1 cellular context compared by ENCODE assay signal in the genomic region with DNA sequence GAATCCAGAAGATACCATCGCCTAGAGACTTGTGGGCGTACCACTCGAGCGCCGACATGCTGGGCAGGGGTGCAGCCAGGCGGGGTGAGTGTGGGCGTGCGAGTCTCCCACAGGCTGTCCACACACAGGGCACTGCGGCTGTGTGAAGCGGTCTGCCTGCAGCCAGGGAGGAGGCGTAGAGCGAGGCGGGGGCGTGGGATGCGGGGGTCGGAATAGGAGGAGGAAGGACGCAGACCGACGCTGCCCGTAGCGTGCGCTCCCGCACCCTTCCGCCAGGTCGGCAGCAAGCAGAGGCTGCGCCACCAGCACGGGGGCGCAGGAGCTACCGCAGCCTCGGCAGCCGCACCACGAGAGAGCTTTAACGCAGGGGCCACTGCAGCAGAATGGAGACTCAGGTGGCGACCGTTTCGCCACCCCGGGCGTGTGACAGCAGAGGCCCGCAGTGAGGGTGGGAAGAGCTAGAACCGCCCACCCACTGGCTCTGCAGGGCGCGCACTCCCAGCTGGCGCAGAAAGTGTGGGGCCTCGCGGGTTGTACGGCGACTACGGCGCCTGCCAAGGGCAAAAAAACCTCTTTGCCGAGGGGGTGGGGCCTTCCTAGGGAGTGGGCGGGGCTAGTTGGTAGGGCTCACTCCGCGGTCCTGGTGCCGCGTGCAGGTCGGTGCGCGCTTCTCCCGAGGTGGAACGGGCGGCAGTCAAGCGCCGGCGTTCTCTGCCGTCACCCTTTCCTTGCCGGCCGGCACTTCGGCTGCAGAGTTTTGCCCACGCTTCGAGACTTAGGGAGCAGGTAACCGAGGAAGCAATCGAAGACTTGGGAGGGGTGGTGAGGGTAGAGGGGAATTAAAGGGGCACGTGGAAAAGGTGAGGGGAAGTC.
A peak's percentile ranks its signal among the peaks of the same experiment; 100 is the strongest.
TF ChIP-seq lines count a peak whose summit lies in the region.

A gene (minus strand): TSS at position 537 of the 873 bp plus-strand sequence. CDS start 479 bp downstream, at position 58.
A gene with protein sequence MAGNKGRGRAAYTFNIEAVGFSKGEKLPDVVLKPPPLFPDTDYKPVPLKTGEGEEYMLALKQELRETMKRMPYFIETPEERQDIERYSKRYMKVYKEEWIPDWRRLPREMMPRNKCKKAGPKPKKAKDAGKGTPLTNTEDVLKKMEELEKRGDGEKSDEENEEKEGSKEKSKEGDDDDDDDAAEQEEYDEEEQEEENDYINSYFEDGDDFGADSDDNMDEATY (plus strand): TSS at position 630 of the 873 bp plus-strand sequence. CDS start 10,704 bp downstream, outside the sequence.

TF ChIP-seq in HepG2, 621 proteins besides CTCF, POLR2A, EP300 and RAD21 (continued from another document and continues in another):
- TF ChIP-seq SRY (CRISPR knock-in tag; IDR thresholded peaks at IDR 0.05) (peak; percentile 20; the same call in 1 of the 2 replicates), ZNF776 (CRISPR knock-in tag; IDR thresholded peaks at IDR 0.05) (peak; percentile 95; the same call in 1 of the 2 replicates), ZSCAN12 (CRISPR knock-in tag; IDR thresholded peaks at IDR 0.05) (peak; percentile 9; the same call in 1 of the 2 replicates), NR2C2 (CRISPR knock-in tag; IDR thresholded peaks at IDR 0.05; ENCODE audit: borderline replicate concordance) (peak; percentile 51), KDM3A (CRISPR knock-in tag; IDR thresholded peaks at IDR 0.05; ENCODE audit: low read depth) (peak; percentile 91), ZNF441 (CRISPR knock-in tag; IDR thresholded peaks at IDR 0.05; ENCODE audit: borderline replicate concordance) (0 out of 2 replicates have a peak, but pooled peaks have one; percentile 2), MTA3 (CRISPR knock-in tag; IDR thresholded peaks at IDR 0.05) (no peak), STAG1 (CRISPR knock-in tag; IDR thresholded peaks at IDR 0.05) (no peak), MEIS1 (CRISPR knock-in tag; IDR thresholded peaks at IDR 0.05; ENCODE audit: borderline replicate concordance) (no peak), HDAC1 (CRISPR knock-in tag; IDR thresholded peaks at IDR 0.05) (peak; percentile 76), ZNF781 (CRISPR knock-in tag; IDR thresholded peaks at IDR 0.05; ENCODE audit: borderline replicate concordance, not compliant biosample characterization) (peak; percentile 70), NFE2 (CRISPR knock-in tag; IDR thresholded peaks at IDR 0.05) (no peak), JUNB (CRISPR knock-in tag; IDR thresholded peaks at IDR 0.05; ENCODE audit: borderline replicate concordance) (peak; percentile 15; the same call in 1 of the 2 replicates), TAF1 (CRISPR knock-in tag; IDR thresholded peaks at IDR 0.05) (peak; percentile 89), SALL1 (CRISPR knock-in tag; IDR thresholded peaks at IDR 0.05) (peak; percentile 83), GTF2F1 (IDR thresholded peaks at IDR 0.05; ENCODE audit: low read length) (no peak), ZNF747 (CRISPR knock-in tag; IDR thresholded peaks at IDR 0.05; ENCODE audit: borderline replicate concordance) (peak; percentile 88), ZNF317 (CRISPR knock-in tag; IDR thresholded peaks at IDR 0.05) (peak; percentile 93), ZNF589 (CRISPR knock-in tag; conservative IDR thresholded peaks at IDR 0.05) (peak; percentile 52; the same call in 1 of the 2 replicates), TARDBP (CRISPR knock-in tag; IDR thresholded peaks at IDR 0.05) (peak; percentile 90), CC2D1A (CRISPR knock-in tag; IDR thresholded peaks at IDR 0.05) (0 out of 2 replicates have a peak, but pooled peaks have one; percentile 57), RXRB (CRISPR knock-in tag; IDR thresholded peaks at IDR 0.05; ENCODE audit: borderline replicate concordance) (peak; percentile 62; the same call in 1 of the 2 replicates), REL (CRISPR knock-in tag; conservative IDR thresholded peaks at IDR 0.05) (peak; percentile 60; the same call in 1 of the 2 replicates), AGO1 (IDR thresholded peaks at IDR 0.05; ENCODE audit: low read depth, low read length, poor library complexity, severe bottlenecking) (peak; percentile 62), MEIS2 (CRISPR knock-in tag; IDR thresholded peaks at IDR 0.05) (no peak)
- TF ChIP-seq, protein P1, sequence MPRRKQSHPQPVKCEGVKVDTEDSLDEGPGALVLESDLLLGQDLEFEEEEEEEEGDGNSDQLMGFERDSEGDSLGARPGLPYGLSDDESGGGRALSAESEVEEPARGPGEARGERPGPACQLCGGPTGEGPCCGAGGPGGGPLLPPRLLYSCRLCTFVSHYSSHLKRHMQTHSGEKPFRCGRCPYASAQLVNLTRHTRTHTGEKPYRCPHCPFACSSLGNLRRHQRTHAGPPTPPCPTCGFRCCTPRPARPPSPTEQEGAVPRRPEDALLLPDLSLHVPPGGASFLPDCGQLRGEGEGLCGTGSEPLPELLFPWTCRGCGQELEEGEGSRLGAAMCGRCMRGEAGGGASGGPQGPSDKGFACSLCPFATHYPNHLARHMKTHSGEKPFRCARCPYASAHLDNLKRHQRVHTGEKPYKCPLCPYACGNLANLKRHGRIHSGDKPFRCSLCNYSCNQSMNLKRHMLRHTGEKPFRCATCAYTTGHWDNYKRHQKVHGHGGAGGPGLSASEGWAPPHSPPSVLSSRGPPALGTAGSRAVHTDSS (CRISPR knock-in tag; conservative IDR thresholded peaks at IDR 0.05): 0 out of 2 replicates have a peak, but pooled peaks have one; percentile 26
- TF ChIP-seq, protein P2, sequence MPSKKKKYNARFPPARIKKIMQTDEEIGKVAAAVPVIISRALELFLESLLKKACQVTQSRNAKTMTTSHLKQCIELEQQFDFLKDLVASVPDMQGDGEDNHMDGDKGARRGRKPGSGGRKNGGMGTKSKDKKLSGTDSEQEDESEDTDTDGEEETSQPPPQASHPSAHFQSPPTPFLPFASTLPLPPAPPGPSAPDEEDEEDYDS (CRISPR knock-in tag; IDR thresholded peaks at IDR 0.05): peak; percentile 89
- TF ChIP-seq, protein P3, sequence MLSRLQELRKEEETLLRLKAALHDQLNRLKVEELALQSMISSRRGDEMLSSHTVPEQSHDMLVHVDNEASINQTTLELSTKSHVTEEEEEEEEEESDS (CRISPR knock-in tag; IDR thresholded peaks at IDR 0.05; ENCODE audit: borderline replicate concordance): peak; percentile 61; the same call in 1 of the 2 replicates
- TF ChIP-seq, protein P4, sequence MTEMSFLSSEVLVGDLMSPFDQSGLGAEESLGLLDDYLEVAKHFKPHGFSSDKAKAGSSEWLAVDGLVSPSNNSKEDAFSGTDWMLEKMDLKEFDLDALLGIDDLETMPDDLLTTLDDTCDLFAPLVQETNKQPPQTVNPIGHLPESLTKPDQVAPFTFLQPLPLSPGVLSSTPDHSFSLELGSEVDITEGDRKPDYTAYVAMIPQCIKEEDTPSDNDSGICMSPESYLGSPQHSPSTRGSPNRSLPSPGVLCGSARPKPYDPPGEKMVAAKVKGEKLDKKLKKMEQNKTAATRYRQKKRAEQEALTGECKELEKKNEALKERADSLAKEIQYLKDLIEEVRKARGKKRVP (CRISPR knock-in tag; IDR thresholded peaks at IDR 0.05): peak in 1 of 2 experiments; percentile 67; a peak in 2 of 4 replicates
- TF ChIP-seq, protein P5, sequence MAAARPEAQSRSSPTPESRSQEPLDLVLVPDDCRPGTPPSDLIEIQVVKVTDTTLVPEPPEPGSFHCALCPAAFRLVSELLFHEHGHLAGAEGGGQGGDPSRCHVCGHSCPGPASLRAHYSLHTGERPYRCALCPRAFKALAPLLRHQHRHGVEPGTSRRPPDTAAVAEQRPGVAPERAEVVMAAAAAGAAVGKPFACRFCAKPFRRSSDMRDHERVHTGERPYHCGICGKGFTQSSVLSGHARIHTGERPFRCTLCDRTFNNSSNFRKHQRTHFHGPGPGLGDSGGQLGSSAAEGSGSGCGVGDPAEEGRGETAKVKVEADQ (CRISPR knock-in tag; IDR thresholded peaks at IDR 0.05; ENCODE audit: borderline replicate concordance): peak; percentile 53; the same call in 1 of the 2 replicates
- TF ChIP-seq, protein P6, sequence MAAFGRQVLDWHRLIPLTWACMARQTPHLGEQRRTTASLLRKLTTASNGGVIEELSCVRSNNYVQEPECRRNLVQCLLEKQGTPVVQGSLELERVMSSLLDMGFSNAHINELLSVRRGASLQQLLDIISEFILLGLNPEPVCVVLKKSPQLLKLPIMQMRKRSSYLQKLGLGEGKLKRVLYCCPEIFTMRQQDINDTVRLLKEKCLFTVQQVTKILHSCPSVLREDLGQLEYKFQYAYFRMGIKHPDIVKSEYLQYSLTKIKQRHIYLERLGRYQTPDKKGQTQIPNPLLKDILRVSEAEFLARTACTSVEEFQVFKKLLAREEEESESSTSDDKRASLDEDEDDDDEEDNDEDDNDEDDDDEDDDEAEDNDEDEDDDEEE (CRISPR knock-in tag; IDR thresholded peaks at IDR 0.05): peak; percentile 89
- TF ChIP-seq, protein P7, sequence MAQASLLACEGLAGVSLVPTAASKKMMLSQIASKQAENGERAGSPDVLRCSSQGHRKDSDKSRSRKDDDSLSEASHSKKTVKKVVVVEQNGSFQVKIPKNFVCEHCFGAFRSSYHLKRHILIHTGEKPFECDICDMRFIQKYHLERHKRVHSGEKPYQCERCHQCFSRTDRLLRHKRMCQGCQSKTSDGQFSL (CRISPR knock-in tag; IDR thresholded peaks at IDR 0.05): peak; percentile 25; the same call in 1 of the 2 replicates
- TF ChIP-seq, protein P8, sequence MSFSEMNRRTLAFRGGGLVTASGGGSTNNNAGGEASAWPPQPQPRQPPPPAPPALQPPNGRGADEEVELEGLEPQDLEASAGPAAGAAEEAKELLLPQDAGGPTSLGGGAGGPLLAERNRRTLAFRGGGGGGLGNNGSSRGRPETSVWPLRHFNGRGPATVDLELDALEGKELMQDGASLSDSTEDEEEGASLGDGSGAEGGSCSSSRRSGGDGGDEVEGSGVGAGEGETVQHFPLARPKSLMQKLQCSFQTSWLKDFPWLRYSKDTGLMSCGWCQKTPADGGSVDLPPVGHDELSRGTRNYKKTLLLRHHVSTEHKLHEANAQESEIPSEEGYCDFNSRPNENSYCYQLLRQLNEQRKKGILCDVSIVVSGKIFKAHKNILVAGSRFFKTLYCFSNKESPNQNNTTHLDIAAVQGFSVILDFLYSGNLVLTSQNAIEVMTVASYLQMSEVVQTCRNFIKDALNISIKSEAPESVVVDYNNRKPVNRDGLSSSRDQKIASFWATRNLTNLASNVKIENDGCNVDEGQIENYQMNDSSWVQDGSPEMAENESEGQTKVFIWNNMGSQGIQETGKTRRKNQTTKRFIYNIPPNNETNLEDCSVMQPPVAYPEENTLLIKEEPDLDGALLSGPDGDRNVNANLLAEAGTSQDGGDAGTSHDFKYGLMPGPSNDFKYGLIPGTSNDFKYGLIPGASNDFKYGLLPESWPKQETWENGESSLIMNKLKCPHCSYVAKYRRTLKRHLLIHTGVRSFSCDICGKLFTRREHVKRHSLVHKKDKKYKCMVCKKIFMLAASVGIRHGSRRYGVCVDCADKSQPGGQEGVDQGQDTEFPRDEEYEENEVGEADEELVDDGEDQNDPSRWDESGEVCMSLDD (CRISPR knock-in tag; IDR thresholded peaks at IDR 0.05; ENCODE audit: borderline replicate concordance): no peak
- TF ChIP-seq, protein P9, sequence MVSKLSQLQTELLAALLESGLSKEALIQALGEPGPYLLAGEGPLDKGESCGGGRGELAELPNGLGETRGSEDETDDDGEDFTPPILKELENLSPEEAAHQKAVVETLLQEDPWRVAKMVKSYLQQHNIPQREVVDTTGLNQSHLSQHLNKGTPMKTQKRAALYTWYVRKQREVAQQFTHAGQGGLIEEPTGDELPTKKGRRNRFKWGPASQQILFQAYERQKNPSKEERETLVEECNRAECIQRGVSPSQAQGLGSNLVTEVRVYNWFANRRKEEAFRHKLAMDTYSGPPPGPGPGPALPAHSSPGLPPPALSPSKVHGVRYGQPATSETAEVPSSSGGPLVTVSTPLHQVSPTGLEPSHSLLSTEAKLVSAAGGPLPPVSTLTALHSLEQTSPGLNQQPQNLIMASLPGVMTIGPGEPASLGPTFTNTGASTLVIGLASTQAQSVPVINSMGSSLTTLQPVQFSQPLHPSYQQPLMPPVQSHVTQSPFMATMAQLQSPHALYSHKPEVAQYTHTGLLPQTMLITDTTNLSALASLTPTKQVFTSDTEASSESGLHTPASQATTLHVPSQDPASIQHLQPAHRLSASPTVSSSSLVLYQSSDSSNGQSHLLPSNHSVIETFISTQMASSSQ (IDR thresholded peaks at IDR 0.05; ENCODE audit: low read depth): no peak
- TF ChIP-seq, protein P9 (CRISPR knock-in tag; IDR thresholded peaks at IDR 0.05; ENCODE audit: borderline replicate concordance): peak; percentile 70; the same call in 1 of the 2 replicates
- TF ChIP-seq, protein P10, sequence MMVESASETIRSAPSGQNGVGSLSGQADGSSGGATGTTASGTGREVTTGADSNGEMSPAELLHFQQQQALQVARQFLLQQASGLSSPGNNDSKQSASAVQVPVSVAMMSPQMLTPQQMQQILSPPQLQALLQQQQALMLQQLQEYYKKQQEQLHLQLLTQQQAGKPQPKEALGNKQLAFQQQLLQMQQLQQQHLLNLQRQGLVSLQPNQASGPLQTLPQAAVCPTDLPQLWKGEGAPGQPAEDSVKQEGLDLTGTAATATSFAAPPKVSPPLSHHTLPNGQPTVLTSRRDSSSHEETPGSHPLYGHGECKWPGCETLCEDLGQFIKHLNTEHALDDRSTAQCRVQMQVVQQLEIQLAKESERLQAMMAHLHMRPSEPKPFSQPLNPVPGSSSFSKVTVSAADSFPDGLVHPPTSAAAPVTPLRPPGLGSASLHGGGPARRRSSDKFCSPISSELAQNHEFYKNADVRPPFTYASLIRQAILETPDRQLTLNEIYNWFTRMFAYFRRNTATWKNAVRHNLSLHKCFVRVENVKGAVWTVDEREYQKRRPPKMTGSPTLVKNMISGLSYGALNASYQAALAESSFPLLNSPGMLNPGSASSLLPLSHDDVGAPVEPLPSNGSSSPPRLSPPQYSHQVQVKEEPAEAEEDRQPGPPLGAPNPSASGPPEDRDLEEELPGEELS (CRISPR knock-in tag; IDR thresholded peaks at IDR 0.05): 0 out of 2 replicates have a peak, but pooled peaks have one; percentile 41
- TF ChIP-seq, protein P11, sequence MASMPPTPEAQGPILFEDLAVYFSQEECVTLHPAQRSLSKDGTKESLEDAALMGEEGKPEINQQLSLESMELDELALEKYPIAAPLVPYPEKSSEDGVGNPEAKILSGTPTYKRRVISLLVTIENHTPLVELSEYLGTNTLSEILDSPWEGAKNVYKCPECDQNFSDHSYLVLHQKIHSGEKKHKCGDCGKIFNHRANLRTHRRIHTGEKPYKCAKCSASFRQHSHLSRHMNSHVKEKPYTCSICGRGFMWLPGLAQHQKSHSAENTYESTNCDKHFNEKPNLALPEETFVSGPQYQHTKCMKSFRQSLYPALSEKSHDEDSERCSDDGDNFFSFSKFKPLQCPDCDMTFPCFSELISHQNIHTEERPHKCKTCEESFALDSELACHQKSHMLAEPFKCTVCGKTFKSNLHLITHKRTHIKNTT (CRISPR knock-in tag; IDR thresholded peaks at IDR 0.05): no peak
- TF ChIP-seq, protein P12, sequence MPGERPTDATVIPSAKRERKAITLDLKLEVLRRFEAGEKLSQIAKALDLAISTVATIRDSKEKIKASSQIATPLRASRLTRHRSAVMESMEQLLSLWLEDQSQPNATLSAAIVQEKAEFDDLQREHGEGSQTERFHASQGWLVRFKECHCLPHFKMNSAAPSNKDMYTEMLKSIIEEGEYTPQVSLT (CRISPR knock-in tag; IDR thresholded peaks at IDR 0.05; ENCODE audit: borderline replicate concordance, low read depth): peak; percentile 74; the same call in 1 of the 2 replicates
